ENCODE assay signal across 11 cellular contexts in genomic region chr1:116379674-116380498, GRCh38. TPM values are rescaled to one million over a fixed set of nuclear protein-coding genes. Genes with fewer than 3 reads are reported as not detected.
DNase-seq lines count a peak whose midpoint lies in the region; ATAC-seq and TF ChIP-seq lines count a peak whose summit lies in the region.
"Had no signal": no experiment of that assay in that cellular context is flagged by ENCODE, and none has a peak within 500 bp of the region (broad histone marks: within the 10 kb centered on the region; RNA-seq: fewer than 3 reads in every experiment).

No MANE protein-coding gene starts in this region.

- peaks cover 74% of the 10 kb centered on the region for H3K4me1 ChIP-seq in CD4-positive, CD25-positive, alpha-beta regulatory T cell (ENCODE audit: control insufficient read depth, insufficient read depth, low read length, poor library complexity, severe bottlenecking)
- H3K4me1 ChIP-seq in HAP-1 (peaks cover 80% of the 10 kb centered on the region), osteoblast (ENCODE audit: insufficient read depth, low read length) (peaks cover 46% of the 10 kb centered on the region), sigmoid colon (peaks cover 0 to 71% (median 58%) of the 10 kb centered on the region in 4 donors)

- peaks cover 25 to 99% (median 77%) of the 10 kb centered on the region in 4 donors for H3K4me1 Mint-ChIP-seq in CD4-positive, CD25-positive, alpha-beta regulatory T cell

- peak overlapping the region in 2 of 3 donors; percentile 89 to 96 for H3K27ac Mint-ChIP-seq in CD4-positive, CD25-positive, alpha-beta regulatory T cell

- H2AFZ ChIP-seq in osteoblast (ENCODE audit: low read length), result no peak overlapping the region

- peaks cover 31% of the 10 kb centered on the region for H4K20me1 ChIP-seq in osteoblast (ENCODE audit: insufficient read depth, low read length)

- H3K27ac ChIP-seq in CD4-positive, CD25-positive, alpha-beta regulatory T cell (ENCODE audit: insufficient read depth, low read length, poor library complexity, severe bottlenecking), result peak overlapping the region; percentile 30
- no peak overlapping the region for H3K27ac ChIP-seq in osteoblast (ENCODE audit: low read depth, low read length)
- peak overlapping the region in 2 of 4 donors; percentile 53 to 95 for H3K27ac ChIP-seq in sigmoid colon

- DNase-seq in CD4-positive, CD25-positive, alpha-beta regulatory T cell, result no peak
- peak; percentile 20 to 47 for DNase-seq in HAP-1 (ENCODE audit: low spot score in 2 of 2)
- peak; percentile 44 for DNase-seq in dermis blood vessel endothelial cell
- DNase-seq in osteoblast (ENCODE audit: insufficient read length, low spot score, missing footprints), result peak; percentile 35
- no peak for DNase-seq in sigmoid colon
- DNase-seq in GM13977 (ENCODE audit: low spot score), result no peak
- no peak for DNase-seq in NCI-H1417 (lab: John Stamatoyannopoulos, UW)
- DNase-seq: activated effector memory CD4-positive, alpha-beta T cell treated with Interleukin-2 at 50 U/mL for 16 hours; Kasumi-1; retina had no signal

- H3K36me3 ChIP-seq in CD4-positive, CD25-positive, alpha-beta regulatory T cell (ENCODE audit: control insufficient read depth, insufficient read depth, low read length), result peaks cover 16% of the 10 kb centered on the region
- peaks cover 10% of the 10 kb centered on the region for H3K36me3 ChIP-seq in HAP-1 (replicated peaks)
- no peaks in the 10 kb centered on the region for H3K36me3 ChIP-seq in osteoblast (ENCODE audit: insufficient read depth, low read length)
- H3K36me3 ChIP-seq in sigmoid colon, result peaks cover 0 to 10% (median under 1%) of the 10 kb centered on the region in 4 donors

- peak overlapping the region; percentile 94 for H3K4me3 ChIP-seq in CD4-positive, CD25-positive, alpha-beta regulatory T cell (ENCODE audit: low read depth, low read length)
- H3K4me3 ChIP-seq in HAP-1, result no peak overlapping the region
- no peak overlapping the region for H3K4me3 ChIP-seq in osteoblast (ENCODE audit: insufficient read depth, low read length)
- H3K4me3 ChIP-seq in sigmoid colon, result no peak overlapping the region

- no peak for ATAC-seq in CD4-positive, CD25-positive, alpha-beta regulatory T cell (ENCODE audit: low read depth in 2 of 2)
- no peak for ATAC-seq in GM18867 (IDR thresholded peaks at IDR 0.05; ENCODE audit: unreplicated experiment)

- WGBS in sigmoid colon, 2 donors, result 52 to 84% methylated on average over 6 of the region's 6 CpGs

- H3K27me3 Mint-ChIP-seq in CD4-positive, CD25-positive, alpha-beta regulatory T cell, result no peaks in the 10 kb centered on the region

- TF ChIP-seq POLR2A in sigmoid colon (IDR thresholded peaks at IDR 0.05), result no peak

- TF ChIP-seq CTCF in osteoblast (IDR thresholded peaks at IDR 0.05; ENCODE audit: extremely low read depth, low read depth, low read length), result no peak
- no peak for TF ChIP-seq CTCF in sigmoid colon (IDR thresholded peaks at IDR 0.05)
- no peak for TF ChIP-seq CTCF in GM13977 (IDR thresholded peaks at IDR 0.05; ENCODE audit: extremely low read depth, insufficient read depth, missing control alignments)

- peaks cover 82% of the 10 kb centered on the region for H3K79me2 ChIP-seq in osteoblast (ENCODE audit: insufficient read depth, low read length)

- H3K4me2 ChIP-seq in osteoblast (ENCODE audit: insufficient read depth, low read length), result no peak overlapping the region

- peak overlapping the region; percentile 38 to 97 (median 54) for H3K4me3 Mint-ChIP-seq in CD4-positive, CD25-positive, alpha-beta regulatory T cell

- no peaks in the 10 kb centered on the region for H3K27me3 ChIP-seq in CD4-positive, CD25-positive, alpha-beta regulatory T cell (ENCODE audit: control insufficient read depth, insufficient read depth, low read length)
- H3K27me3 ChIP-seq in HAP-1 (ENCODE audit: low read depth), result no peaks in the 10 kb centered on the region
- H3K27me3 ChIP-seq in osteoblast (ENCODE audit: insufficient read depth, low read length), result no peaks in the 10 kb centered on the region
- no peaks in the 10 kb centered on the region for H3K27me3 ChIP-seq in sigmoid colon

- in situ Hi-C loops in HAP-1 (cut with MboI; ENCODE audit: low sequenced_read_pairs) (no loop called here), GM13977 (cut with MboI; ENCODE audit: low pct_unique_long_range_greater_than_20kb, low sequenced_read_pairs, unreplicated experiment) (no loop called here)

- H3K9me3 ChIP-seq in CD4-positive, CD25-positive, alpha-beta regulatory T cell (ENCODE audit: control insufficient read depth in 2 of 2, low read length in 2 of 2), result no peaks in the 10 kb centered on the region
- no peaks in the 10 kb centered on the region for H3K9me3 ChIP-seq in HAP-1
- H3K9me3 ChIP-seq in osteoblast (ENCODE audit: low read depth, low read length), result no peaks in the 10 kb centered on the region
- H3K9me3 ChIP-seq in sigmoid colon, result no peaks in the 10 kb centered on the region

- H3K9me3 Mint-ChIP-seq in CD4-positive, CD25-positive, alpha-beta regulatory T cell, result no peaks in the 10 kb centered on the region

- intact Hi-C loops in sigmoid colon (cut with DNase I), result loop anchor here (2.0 to 10.0 kb wide), 4 partner anchors 39 to 535 kb away; partner anchors contain the start of gene CD58

- TF ChIP-seq EP300 in sigmoid colon (IDR thresholded peaks at IDR 0.05), result no peak

- H3K36me3 Mint-ChIP-seq in CD4-positive, CD25-positive, alpha-beta regulatory T cell, result peaks cover 20% of the 10 kb centered on the region

RNA-seq across cellular contexts. Expression of gene ATP1A1, which starts 6.8 kb away (rescaled TPM):
- total RNA-seq in CD4-positive, CD25-positive, alpha-beta regulatory T cell, result 228 TPM
- 10 to 100 TPM; 52.4 to 63.8 (median 58.8) TPM for polyA plus RNA-seq in CD4-positive, CD25-positive, alpha-beta regulatory T cell
- total RNA-seq in dermis blood vessel endothelial cell, result 208 and 350 TPM in 2 replicates
- total RNA-seq in osteoblast, result 120 and 122 TPM in 2 replicates
- 100 to 1,000 TPM in 1 of 4 donors, 10 to 100 TPM in 3; 88.6 to 101 (median 91.8) TPM for total RNA-seq in sigmoid colon
- polyA plus RNA-seq in sigmoid colon, result 1,000 to 10,000 TPM in 1 of 3 donors, 100 to 1,000 TPM in 2; 260 to 1,099 (median 270) TPM

Comparison
In these comparisons a context has a peak if more than half of its experiments do, and no peak if none do; other contexts are left out.
1. DNase-seq: peak in HAP-1 (2 of 2), dermis blood vessel endothelial cell (single experiment) and osteoblast (single experiment); none in CD4-positive, CD25-positive, alpha-beta regulatory T cell (0 of 3), sigmoid colon (single experiment), GM13977 (single experiment) and NCI-H1417 (0 of 3).